8 cellular contexts compared by ENCODE assay signal in genomic region chr19:42242512-42243409, GRCh38. TPM values are rescaled to one million over a fixed set of nuclear protein-coding genes. Genes with fewer than 3 reads are reported as not detected.
A peak's percentile ranks its signal among the peaks of the same experiment; 100 is the strongest.
DNase-seq lines count a peak whose midpoint lies in the region; ATAC-seq and TF ChIP-seq lines count a peak whose summit lies in the region.

Gene GSK3A, minus strand, starts transcription at chr19:42242602. Its CDS starts 137 bp downstream, at chr19:42242465.

- no peak within 1 kb of the TSS for H2AFZ ChIP-seq in smooth muscle cell (ENCODE audit: low read depth)

- 1% methylated on average over 73 of the region's 76 CpGs for WGBS in smooth muscle cell (ENCODE audit: low lambda C conversion rate)

- H3K27ac Mint-ChIP-seq in activated B cell treated with CpG ODN at 0.5 μM for 24 hours: peak within 1 kb of the TSS; percentile 99

- peaks cover 22% of the 10 kb centered on the region for H3F3A ChIP-seq in smooth muscle cell (ENCODE audit: low read depth)

- ATAC-seq in HG03196 (IDR thresholded peaks at IDR 0.05; ENCODE audit: unreplicated experiment): peak; percentile 65
- peak; percentile 73 for ATAC-seq in activated B cell treated with CpG ODN at 0.5 μM for 24 hours (ENCODE audit: low read depth)

- no peaks in the 10 kb centered on the region for H3K9me3 ChIP-seq in smooth muscle cell (replicated peaks; ENCODE audit: low read depth)

- H3K4me1 ChIP-seq in smooth muscle cell (ENCODE audit: low read depth): peaks cover 15% of the 10 kb centered on the region

- H3K36me3 ChIP-seq in smooth muscle cell (ENCODE audit: low read depth): no peaks in the 10 kb centered on the region

- H3K4me3 Mint-ChIP-seq in activated B cell treated with CpG ODN at 0.5 μM for 24 hours: peak within 1 kb of the TSS; percentile 99

- peaks cover 50% of the 10 kb centered on the region for H4K20me1 ChIP-seq in smooth muscle cell (ENCODE audit: low read depth)

- TF ChIP-seq POLR2A in GM18951 (IDR thresholded peaks at IDR 0.05; ENCODE audit: extremely low read depth, insufficient read depth, insufficient read length): peak; percentile 92

- peak; percentile 94 for DNase-seq in AG08395 (ENCODE audit: low spot score)
- peak; percentile 100 for DNase-seq in NCI-H345 (lab: John Stamatoyannopoulos, UW)
- DNase-seq in activated B cell treated with CpG ODN at 0.5 μM for 24 hours: peak; percentile 96
- peak; percentile 94 to 100 (median 99) for DNase-seq in caudate nucleus (lab: John Stamatoyannopoulos, UW)
- DNase-seq in iPS-NIHi7 (ENCODE audit: extremely low spot score): peak; percentile 88
- peak; percentile 92 for DNase-seq in smooth muscle cell (lab: John Stamatoyannopoulos, UW; ENCODE audit: unreplicated experiment)

- H3K79me2 ChIP-seq in smooth muscle cell (ENCODE audit: low read depth): peaks cover 42% of the 10 kb centered on the region

- no peaks in the 10 kb centered on the region for H3K27me3 ChIP-seq in smooth muscle cell (ENCODE audit: low read depth)

- POLR2A ChIA-PET in activated B cell treated with CpG ODN at 0.5 μM for 24 hours (lab: Charles Lee): interaction anchor here (0.5 to 7.2 kb wide), 26 partner anchors 9 to 383 kb away, joined by 3 to 68 read pairs (median 6); partner anchors contain the start of genes CIC, DEDD2, ERF and MEGF8

- H3K4me3 ChIP-seq in smooth muscle cell: peak within 1 kb of the TSS; percentile 57

- CTCF ChIA-PET in activated B cell treated with CpG ODN at 0.5 μM for 24 hours (lab: Charles Lee): interaction anchor here (1.8 to 4.0 kb wide), 4 partner anchors 25 to 134 kb away, joined by 4 to 26 read pairs (median 10); partner anchors contain the start of genes DEDD2 and POU2F2

- peak within 1 kb of the TSS; percentile 95 for H3K27ac ChIP-seq in caudate nucleus (ENCODE audit: low read depth, low read length)
- H3K27ac ChIP-seq in smooth muscle cell (ENCODE audit: low read depth): peak within 1 kb of the TSS; percentile 74

- intact Hi-C loops in activated B cell treated with CpG ODN at 0.5 μM for 24 hours (cut with micrococcal nuclease): loop anchor here (1.0 to 2.0 kb wide), 10 partner anchors 25 to 181 kb away; partner anchors contain the start of genes DEDD2, MEGF8, PAFAH1B3 and PRR19

- peaks cover 33% of the 10 kb centered on the region for H3K36me3 Mint-ChIP-seq in activated B cell treated with CpG ODN at 0.5 μM for 24 hours (ENCODE audit: low read depth)

- in situ Hi-C loops in GM18951 (cut with MboI; ENCODE audit: low sequenced_read_pairs, unreplicated experiment): no loop called here

- no peaks in the 10 kb centered on the region for H3K27me3 Mint-ChIP-seq in activated B cell treated with CpG ODN at 0.5 μM for 24 hours

- peak within 1 kb of the TSS; percentile 93 for H3K9ac ChIP-seq in smooth muscle cell (ENCODE audit: low read depth)

- H3K9me3 Mint-ChIP-seq in activated B cell treated with CpG ODN at 0.5 μM for 24 hours: no peaks in the 10 kb centered on the region

- peak within 1 kb of the TSS; percentile 100 for H3K4me2 ChIP-seq in smooth muscle cell

- TF ChIP-seq CTCF in activated B cell treated with CpG ODN at 0.5 μM for 24 hours (IDR thresholded peaks at IDR 0.05) (no peak), smooth muscle cell (IDR thresholded peaks at IDR 0.05; ENCODE audit: borderline replicate concordance, insufficient read depth, poor library complexity, severe bottlenecking) (no peak)

- H3K4me1 Mint-ChIP-seq in activated B cell treated with CpG ODN at 0.5 μM for 24 hours: peaks cover 56% of the 10 kb centered on the region

RNA-seq across cellular contexts. Expression of gene GSK3A, which starts in this region (rescaled TPM):
- 38.2 and 38.6 TPM in 2 replicates for total RNA-seq in activated B cell treated with CpG ODN at 0.5 μM for 24 hours
- total RNA-seq in smooth muscle cell: 26.0 and 27.4 TPM in 2 replicates
- 34.6 and 39.0 TPM in 2 replicates for polyA plus RNA-seq in smooth muscle cell

Comparison
In these comparisons a context has a peak if more than half of its experiments do, and no peak if none do; other contexts are left out.
1. Peak in every context shown above with its lines: DNase-seq, ATAC-seq, H3K4me3 ChIP-seq and H3K27ac ChIP-seq.